Comparison of ENCODE assay signal across 13 cellular contexts in genomic region chr19:45445139-45445538, GRCh38. TPM values are rescaled to one million over a fixed set of nuclear protein-coding genes. Genes with fewer than 3 reads are reported as not detected.
A peak's percentile ranks its signal among the peaks of the same experiment; 100 is the strongest.
DNase-seq lines count a peak whose midpoint lies in the region; ATAC-seq and TF ChIP-seq lines count a peak whose summit lies in the region.
"Had no signal": no experiment of that assay in that cellular context is flagged by ENCODE, and none has a peak within 500 bp of the region (broad histone marks: within the 10 kb centered on the region; RNA-seq: fewer than 3 reads in every experiment).

No MANE protein-coding gene starts in this region.

- H3K9me3 Mint-ChIP-seq in CD4-positive, CD25-positive, alpha-beta regulatory T cell = peaks cover 0 to 2% (median 0%) of the 10 kb centered on the region in 7 donors
- H3K9me3 Mint-ChIP-seq in progenitor cell of endocrine pancreas (ENCODE audit: low read depth) = no peaks in the 10 kb centered on the region
- H3K9me3 Mint-ChIP-seq: activated naive CD4-positive, alpha-beta T cell treated with anti-CD3 and anti-CD28 coated beads, Interleukin-2, amount 50 U/mL, for 72 hours had no signal

- H4K20me1 ChIP-seq in OCI-LY7 (ENCODE audit: insufficient read depth, low read length) = no peaks in the 10 kb centered on the region

- POLR2A ChIA-PET in OCI-LY7 (lab: Charles Lee) = interaction anchor here (1.0 kb wide), 1 partner anchor 14 kb away, joined by 6 read pairs; no protein-coding TSS in a partner anchor

- H3K27ac Mint-ChIP-seq in CD4-positive, CD25-positive, alpha-beta regulatory T cell = peak overlapping the region; percentile 32 to 91 (median 91)
- H3K27ac Mint-ChIP-seq in progenitor cell of endocrine pancreas = peak overlapping the region; percentile 93

- no peak for TF ChIP-seq CTCF in OCI-LY7 (conservative IDR thresholded peaks at IDR 0.05; ENCODE audit: low read length)
- TF ChIP-seq CTCF in progenitor cell of endocrine pancreas (IDR thresholded peaks at IDR 0.05; ENCODE audit: unreplicated experiment) = no peak

- ATAC-seq in CD4-positive, CD25-positive, alpha-beta regulatory T cell (ENCODE audit: low read depth in 2 of 2) = no peak
- ATAC-seq in aorta (ENCODE audit: low FRiP score) (no peak), esophagus mucosa (no peak), GM19455 (IDR thresholded peaks at IDR 0.05; ENCODE audit: unreplicated experiment) (no peak)
- ATAC-seq: activated naive CD4-positive, alpha-beta T cell treated with anti-CD3 and anti-CD28 coated beads, Interleukin-2, amount 50 U/mL, for 72 hours; Right ventricle myocardium inferior had no signal

- peaks cover 5% of the 10 kb centered on the region for H3K27me3 Mint-ChIP-seq in CD4-positive, CD25-positive, alpha-beta regulatory T cell
- H3K27me3 Mint-ChIP-seq in progenitor cell of endocrine pancreas = no peaks in the 10 kb centered on the region

- H3K9me3 ChIP-seq in CD4-positive, CD25-positive, alpha-beta regulatory T cell (ENCODE audit: control insufficient read depth in 2 of 2, low read length in 2 of 2) = no peaks in the 10 kb centered on the region
- H3K9me3 ChIP-seq in OCI-LY7 (ENCODE audit: low read length) = no peaks in the 10 kb centered on the region
- H3K9me3 ChIP-seq in aorta (ENCODE audit: control insufficient read depth, low read length) = no peaks in the 10 kb centered on the region

- no TSS peak for BruUV-seq in OCI-LY7 (replicated peaks; lab: Mats Ljungman, UMichigan)

- no peaks in the 10 kb centered on the region for H3K27me3 ChIP-seq in CD4-positive, CD25-positive, alpha-beta regulatory T cell (ENCODE audit: control insufficient read depth, insufficient read depth, low read length)
- H3K27me3 ChIP-seq in aorta (ENCODE audit: control insufficient read depth in 1 of 2, insufficient read depth in 2 of 2, low read length in 1 of 2) = no peaks in the 10 kb centered on the region

- no peaks in the 10 kb centered on the region for H3K9me2 ChIP-seq in OCI-LY7 (ENCODE audit: insufficient read depth, low read length)

- H3K27ac ChIP-seq in CD4-positive, CD25-positive, alpha-beta regulatory T cell (ENCODE audit: insufficient read depth, low read length, poor library complexity, severe bottlenecking) = no peak overlapping the region
- no peak overlapping the region for H3K27ac ChIP-seq in OCI-LY7 (ENCODE audit: low read depth, low read length, poor library complexity, severe bottlenecking)
- H3K27ac ChIP-seq in epithelial cell of prostate = peak overlapping the region; percentile 96
- no peak overlapping the region for H3K27ac ChIP-seq in aorta (ENCODE audit: low read depth in 1 of 2, low read length in 2 of 2)

- H3K4me2 ChIP-seq in OCI-LY7 (ENCODE audit: low read length) = peak overlapping the region; percentile 99

- peaks cover 4% of the 10 kb centered on the region for H3K36me3 Mint-ChIP-seq in CD4-positive, CD25-positive, alpha-beta regulatory T cell
- no peaks in the 10 kb centered on the region for H3K36me3 Mint-ChIP-seq in progenitor cell of endocrine pancreas (ENCODE audit: insufficient read depth)

- H3K4me3 ChIP-seq in CD4-positive, CD25-positive, alpha-beta regulatory T cell (ENCODE audit: low read depth, low read length) = no peak overlapping the region
- peak overlapping the region; percentile 69 for H3K4me3 ChIP-seq in OCI-LY7 (ENCODE audit: low read depth, low read length, poor library complexity, severe bottlenecking)
- no peak overlapping the region for H3K4me3 ChIP-seq in aorta (ENCODE audit: low read length in 2 of 2)

- 94% methylated on average over 4 of the region's 4 CpGs for WGBS in aorta, 2 donors

- H3K4me3 Mint-ChIP-seq in CD4-positive, CD25-positive, alpha-beta regulatory T cell = peak overlapping the region; percentile 41 to 90 (median 79)
- peak overlapping the region; percentile 16 for H3K4me3 Mint-ChIP-seq in progenitor cell of endocrine pancreas (ENCODE audit: low read depth)

- peaks cover 46% of the 10 kb centered on the region for H3K4me1 ChIP-seq in CD4-positive, CD25-positive, alpha-beta regulatory T cell (ENCODE audit: control insufficient read depth, insufficient read depth, low read length, poor library complexity, severe bottlenecking)
- H3K4me1 ChIP-seq in OCI-LY7 (ENCODE audit: insufficient read depth, low read length, poor library complexity, severe bottlenecking) (peaks cover 54% of the 10 kb centered on the region), aorta (ENCODE audit: control insufficient read depth in 1 of 2, insufficient read depth in 2 of 2, low read length in 2 of 2) (no peaks in the 10 kb centered on the region)

- no peak for DNase-seq in CD4-positive, CD25-positive, alpha-beta regulatory T cell
- DNase-seq in OCI-LY7 (ENCODE audit: low spot score) (no peak), epithelial cell of prostate (ENCODE audit: low read depth, low spot score) (no peak), progenitor cell of endocrine pancreas (ENCODE audit: low spot score, unreplicated experiment) (no peak), aorta (no peak), SW480 (ENCODE audit: low spot score) (no peak)
- DNase-seq: NCI-H510A; stimulated activated CD4-positive, alpha-beta T cell treated with anti-CD3 and anti-CD28 coated beads, Interleukin-1b, Interleukin-23, amount 100 ng/mL, for 48 hours had no signal

- H3K79me2 ChIP-seq in OCI-LY7 (ENCODE audit: insufficient read depth, low read depth, low read length) = no peaks in the 10 kb centered on the region

- H3K36me3 ChIP-seq in CD4-positive, CD25-positive, alpha-beta regulatory T cell (ENCODE audit: control insufficient read depth, insufficient read depth, low read length) = no peaks in the 10 kb centered on the region
- H3K36me3 ChIP-seq in OCI-LY7 (ENCODE audit: insufficient read depth, low read length) (no peaks in the 10 kb centered on the region), aorta (ENCODE audit: control insufficient read depth in 1 of 2, insufficient read depth in 2 of 2, low read length in 1 of 2) (no peaks in the 10 kb centered on the region)

- intact Hi-C loops in OCI-LY7 (cut with micrococcal nuclease; ENCODE audit: unreplicated experiment) = no loop called here
- intact Hi-C loops in aorta (cut with DNase I) = no loop called here

- no peak overlapping the region; the same call in 1 of the 2 replicates for H2AFZ ChIP-seq in OCI-LY7 (ENCODE audit: low read length)

- H3K4me1 Mint-ChIP-seq in CD4-positive, CD25-positive, alpha-beta regulatory T cell = peaks cover 10 to 72% (median 47%) of the 10 kb centered on the region in 4 donors
- H3K4me1 Mint-ChIP-seq in progenitor cell of endocrine pancreas (ENCODE audit: low read depth) = peaks cover 24% of the 10 kb centered on the region

- CTCF ChIA-PET in OCI-LY7 (lab: Charles Lee; ENCODE audit: unreplicated experiment) = interaction anchor here (1.2 kb wide), 1 partner anchor 34 kb away, joined by 4 read pairs; no protein-coding TSS in a partner anchor

RNA-seq across cellular contexts. Expression of gene ERCC1, which starts 21.4 kb away (rescaled TPM):
- 30.5 TPM for total RNA-seq in CD4-positive, CD25-positive, alpha-beta regulatory T cell
- 10 to 100 TPM; 25.9 to 28.7 (median 26.3) TPM for polyA plus RNA-seq in CD4-positive, CD25-positive, alpha-beta regulatory T cell
- 125 and 126 TPM in 2 replicates for total RNA-seq in OCI-LY7 (2014; rRNA removed; shearing (Covaris generic))
- total RNA-seq in OCI-LY7 (2022) (46.2 and 59.4 TPM in 2 replicates), progenitor cell of endocrine pancreas (58.5 and 64.8 TPM in 2 replicates), aorta (10 to 100 TPM; 61.4 to 69.9 TPM), esophagus mucosa (48.5 TPM)
- 10 to 100 TPM; 44.5 to 81.7 TPM for polyA plus RNA-seq in aorta

RNA-seq across cellular contexts. Expression of gene FOSB, which starts 22.7 kb away (rescaled TPM):
- total RNA-seq in CD4-positive, CD25-positive, alpha-beta regulatory T cell = 731 TPM
- 10 to 100 TPM in 2 of 4 donors, 1 to 10 TPM in 2; 5.2 to 12.7 (median 9.6) TPM for polyA plus RNA-seq in CD4-positive, CD25-positive, alpha-beta regulatory T cell
- total RNA-seq in OCI-LY7 (2014; rRNA removed; shearing (Covaris generic)) = 1.2 and 2.3 TPM in 2 replicates
- total RNA-seq in OCI-LY7 (2022) = 2.1 and 2.4 TPM in 2 replicates
- 5.3 and 7.3 TPM in 2 replicates for total RNA-seq in progenitor cell of endocrine pancreas
- 100 to 1,000 TPM in 1 of 2 donors, 1 to 10 TPM in 1; 3.1 to 754 TPM for total RNA-seq in aorta
- 100 to 1,000 TPM in 1 of 2 donors, 10 to 100 TPM in 1; 18.4 to 105 TPM for polyA plus RNA-seq in aorta
- 2.5 TPM for total RNA-seq in esophagus mucosa

RNA-seq across cellular contexts. Expression of gene POLR1G, which starts 38.7 kb away (rescaled TPM):
- 2.1 TPM for total RNA-seq in CD4-positive, CD25-positive, alpha-beta regulatory T cell
- 1 to 10 TPM; 1.6 to 3.6 (median 2.4) TPM for polyA plus RNA-seq in CD4-positive, CD25-positive, alpha-beta regulatory T cell
- total RNA-seq in OCI-LY7 (2014; rRNA removed; shearing (Covaris generic)) = 16.3 and 28.0 TPM in 2 replicates
- total RNA-seq in OCI-LY7 (2022) = 8.8 and 10.8 TPM in 2 replicates
- total RNA-seq in progenitor cell of endocrine pancreas = 7.4 and 8.9 TPM in 2 replicates
- 1 to 10 TPM; 3.5 to 3.9 TPM for total RNA-seq in aorta
- polyA plus RNA-seq in aorta = 1 to 10 TPM; 1.9 to 3.6 TPM
- 6.5 TPM for total RNA-seq in esophagus mucosa

RNA-seq across cellular contexts. Expression of gene PPP1R13L, which starts 40.3 kb away (rescaled TPM):
- total RNA-seq in CD4-positive, CD25-positive, alpha-beta regulatory T cell = 7.4 TPM
- polyA plus RNA-seq in CD4-positive, CD25-positive, alpha-beta regulatory T cell = under 1 TPM; 0.17 to 0.94 (median 0.57) TPM
- 5.3 and 7.8 TPM in 2 replicates for total RNA-seq in OCI-LY7 (2014; rRNA removed; shearing (Covaris generic))
- total RNA-seq in OCI-LY7 (2022) = 15.5 and 17.4 TPM in 2 replicates
- 24.2 and 27.2 TPM in 2 replicates for total RNA-seq in progenitor cell of endocrine pancreas
- 10 to 100 TPM; 64.2 to 76.5 TPM for total RNA-seq in aorta
- polyA plus RNA-seq in aorta = 100 to 1,000 TPM in 1 of 2 donors, 10 to 100 TPM in 1; 11.1 to 153 TPM
- total RNA-seq in esophagus mucosa = 186 TPM
- polyA plus RNA-seq: neural cell had no signal

RNA-seq across cellular contexts. Expression of gene RTN2, which starts 51.7 kb away (rescaled TPM):
- 1.5 TPM for total RNA-seq in CD4-positive, CD25-positive, alpha-beta regulatory T cell
- under 1 TPM; 0.09 to 0.88 (median 0.28) TPM for polyA plus RNA-seq in CD4-positive, CD25-positive, alpha-beta regulatory T cell
- 1.5 and 8.6 TPM in 2 replicates for total RNA-seq in OCI-LY7 (2014; rRNA removed; shearing (Covaris generic))
- total RNA-seq in OCI-LY7 (2022) (7.6 and 9.1 TPM in 2 replicates), progenitor cell of endocrine pancreas (17.9 and 21.6 TPM in 2 replicates), aorta (10 to 100 TPM in 1 of 2 donors, 1 to 10 TPM in 1; 8.1 to 11.6 TPM), esophagus mucosa (1.4 TPM)
- 10 to 100 TPM in 1 of 2 donors, 1 to 10 TPM in 1; 7.0 to 13.1 TPM for polyA plus RNA-seq in aorta
